ENCODE assay signal across 8 cellular contexts in genomic region chr2:231926180-231926741, GRCh38. TPM values are rescaled to one million over a fixed set of nuclear protein-coding genes. Genes with fewer than 3 reads are reported as not detected.
DNase-seq lines count a peak whose midpoint lies in the region; ATAC-seq and TF ChIP-seq lines count a peak whose summit lies in the region.

A gene with protein sequence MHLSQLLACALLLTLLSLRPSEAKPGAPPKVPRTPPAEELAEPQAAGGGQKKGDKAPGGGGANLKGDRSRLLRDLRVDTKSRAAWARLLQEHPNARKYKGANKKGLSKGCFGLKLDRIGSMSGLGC (minus strand): TSS chr2:231926396. CDS start chr2:231926249, 147 bp downstream.

- DNase-seq in AG09319 (ENCODE audit: extremely low read depth, low read depth), result no peak
- no peak for DNase-seq in SK-N-MC (ENCODE audit: low read depth, low spot score)
- peak; percentile 27 for DNase-seq in amniotic stem cell (lab: John Stamatoyannopoulos, UW)
- peak; percentile 40 to 52 for DNase-seq in hippocampal formation (lab: John Stamatoyannopoulos, UW)
- DNase-seq in gastrocnemius medialis, result no peak
- DNase-seq in OCI-M2 (lab: John Stamatoyannopoulos, UW; ENCODE audit: unreplicated experiment), result no peak

- H2AFZ ChIP-seq in Loucy (ENCODE audit: low read length), result peak within 1 kb of the TSS; percentile 91

- in situ Hi-C loops in gastrocnemius medialis (cut with MboI; ENCODE audit: low sequenced_read_pairs in 4 of 4), result loop anchor here in 2 of 4 donors (10.0 kb wide), 3 partner anchors 209 to 399 kb away; no protein-coding TSS in a partner anchor

- intact Hi-C loops in gastrocnemius medialis (cut with DNase I; ENCODE audit: low total_unique reads), result no loop called here

- H3K27me3 ChIP-seq in Loucy (ENCODE audit: insufficient read depth, low read length, poor library complexity, severe bottlenecking) (peaks cover 11% of the 10 kb centered on the region), gastrocnemius medialis (peaks cover 29 to 65% (median 57%) of the 10 kb centered on the region in 3 donors)

- H3K9me3 ChIP-seq in Loucy (ENCODE audit: insufficient read depth, low read depth, low read length) (no peaks in the 10 kb centered on the region), SK-N-MC (ENCODE audit: low read depth, low read length) (no peaks in the 10 kb centered on the region), gastrocnemius medialis (no peaks in the 10 kb centered on the region)

- peak; percentile 2; the same call in 1 of the 2 replicates for TF ChIP-seq CTCF in AG09319 (IDR thresholded peaks at IDR 0.05; ENCODE audit: low read depth, low read length)
- TF ChIP-seq CTCF in Loucy (conservative IDR thresholded peaks at IDR 0.05; ENCODE audit: low read length), result peak; percentile 62
- no peak for TF ChIP-seq CTCF in gastrocnemius medialis (IDR thresholded peaks at IDR 0.05 in 4 of 5, conservative IDR thresholded peaks at IDR 0.05 in 1 of 5)

- no peak for TF ChIP-seq POLR2A in gastrocnemius medialis (IDR thresholded peaks at IDR 0.05)

- H3K4me2 ChIP-seq in Loucy (ENCODE audit: low read depth, low read length, poor library complexity, severe bottlenecking), result peak within 1 kb of the TSS; percentile 79

- H3K27ac ChIP-seq in SK-N-MC (no peak within 1 kb of the TSS), gastrocnemius medialis (no peak within 1 kb of the TSS)

- peak within 1 kb of the TSS; percentile 71 for H3K4me3 ChIP-seq in Loucy (ENCODE audit: low read length, poor library complexity, severe bottlenecking)
- peak within 1 kb of the TSS; percentile 72 for H3K4me3 ChIP-seq in SK-N-MC
- peak within 1 kb of the TSS; percentile 48 to 66 (median 50) for H3K4me3 ChIP-seq in gastrocnemius medialis

- no peaks in the 10 kb centered on the region for H3K9me2 ChIP-seq in Loucy (replicated peaks; ENCODE audit: low read depth, low read length)

- no peaks in the 10 kb centered on the region for H3K79me2 ChIP-seq in Loucy (ENCODE audit: insufficient read depth, low read length)

- H3K9ac ChIP-seq in Loucy (ENCODE audit: low read depth, low read length, poor library complexity, severe bottlenecking) (no peak within 1 kb of the TSS), SK-N-MC (ENCODE audit: insufficient read length) (no peak within 1 kb of the TSS)

- peak; percentile 56 for ATAC-seq in GM19395 (IDR thresholded peaks at IDR 0.05; ENCODE audit: unreplicated experiment)
- ATAC-seq in gastrocnemius medialis, result no peak

- H4K20me1 ChIP-seq in Loucy (ENCODE audit: insufficient read depth, low read length, poor library complexity, severe bottlenecking), result no peaks in the 10 kb centered on the region

- H3F3A ChIP-seq in Loucy (ENCODE audit: low read depth), result no peaks in the 10 kb centered on the region

- no peaks in the 10 kb centered on the region for H3K36me3 ChIP-seq in Loucy (ENCODE audit: insufficient read depth, low read length)
- no peaks in the 10 kb centered on the region for H3K36me3 ChIP-seq in SK-N-MC (ENCODE audit: insufficient read depth, low read length)
- H3K36me3 ChIP-seq in gastrocnemius medialis, result no peaks in the 10 kb centered on the region

- peaks cover 16% of the 10 kb centered on the region for H3K4me1 ChIP-seq in Loucy (ENCODE audit: insufficient read depth, low read length, poor library complexity, severe bottlenecking)
- peaks cover 8 to 21% of the 10 kb centered on the region in 2 donors for H3K4me1 ChIP-seq in gastrocnemius medialis

RNA-seq across cellular contexts. Expression of the gene that starts here (rescaled TPM):
- total RNA-seq in gastrocnemius medialis, result not detected

Comparison
In these comparisons a context has a peak if more than half of its experiments do, and no peak if none do; other contexts are left out.
1. DNase-seq: peak in amniotic stem cell (single experiment) and hippocampal formation (2 of 2); none in AG09319 (single experiment), SK-N-MC (single experiment), gastrocnemius medialis (0 of 2) and OCI-M2 (single experiment).
2. CTCF ChIP-seq: peak in AG09319 (single experiment) and Loucy (single experiment); none in gastrocnemius medialis (0 of 5).
3. Peak in every context shown above with its lines, with median percentiles within 50 percentile points of each other: H3K4me3 ChIP-seq.